8 cellular contexts compared by ENCODE assay signal in genomic region chr4:145609494-145610427, GRCh38.
DNase-seq lines count a peak whose midpoint lies in the region; ATAC-seq, FAIRE-seq and TF ChIP-seq lines count a peak whose summit lies in the region.

No MANE protein-coding gene starts in this region.

- peak; percentile 92 for FAIRE-seq in D721Med (lab: Jason Lieb, UNC)

- peak; percentile 48 for ATAC-seq in GM19468 (IDR thresholded peaks at IDR 0.05; ENCODE audit: extremely low read depth, unreplicated experiment)

- no peak for DNase-seq in D721Med (ENCODE audit: insufficient read length, low spot score)
- peak in 4 of 5 donors; percentile 6 to 63 (median 26) for DNase-seq in T-helper 1 cell
- peak in 33 of 56 donors; percentile 1 to 84 (median 17) for DNase-seq in amygdala (lab: John Stamatoyannopoulos, UW)
- DNase-seq in hepatic stellate cell (ENCODE audit: low spot score) = peak; percentile 21
- peak; percentile 43 to 72 for DNase-seq in stimulated activated CD4-positive, alpha-beta T cell treated with anti-CD3 and anti-CD28 coated beads, Interleukin-12 subunit alpha, Interleukin-12 subunit beta, amount 100 ng/mL, for 24 hours (ENCODE audit: low read depth in 2 of 2)
- DNase-seq in NK-92 (lab: John Stamatoyannopoulos, UW; ENCODE audit: unreplicated experiment) = no peak

- TF ChIP-seq CTCF in D721Med (IDR thresholded peaks at IDR 0.05; ENCODE audit: insufficient read depth, missing control alignments) (peak; percentile 82), LNCAP (IDR thresholded peaks at IDR 0.05) (peak; percentile 79)

Comparison
In these comparisons a context has a peak if more than half of its experiments do, and no peak if none do; other contexts are left out.
1. DNase-seq: peak in T-helper 1 cell (4 of 5), amygdala (33 of 56), hepatic stellate cell (single experiment) and stimulated activated CD4-positive, alpha-beta T cell treated with anti-CD3 and anti-CD28 coated beads, Interleukin-12 subunit alpha, Interleukin-12 subunit beta, amount 100 ng/mL, for 24 hours (2 of 2); none in D721Med (single experiment) and NK-92 (single experiment).